9 cellular contexts compared by ENCODE assay signal in genomic region chr3:109685084-109686079, GRCh38.
DNase-seq lines count a peak whose midpoint lies in the region; ATAC-seq, FAIRE-seq and TF ChIP-seq lines count a peak whose summit lies in the region.
"Had no signal": no experiment of that assay in that cellular context is flagged by ENCODE, and none has a peak within 500 bp of the region (broad histone marks: within the 10 kb centered on the region; RNA-seq: fewer than 3 reads in every experiment).

No MANE protein-coding gene starts in this region.

- no peak overlapping the region for H2BK15ac ChIP-seq in mesenchymal stem cell (ENCODE audit: low read depth, poor library complexity, severe bottlenecking)

- H2BK5ac ChIP-seq in mesenchymal stem cell (ENCODE audit: low read depth, low read length, poor library complexity, severe bottlenecking): no peak overlapping the region

- H3K27ac Mint-ChIP-seq in T-cell: no peak overlapping the region

- no peak for FAIRE-seq in GM12892 (lab: Jason Lieb, UNC)
- FAIRE-seq: H1 had no signal

- H3K18ac ChIP-seq in mesenchymal stem cell (ENCODE audit: low read depth in 1 of 2, low read length in 2 of 2): no peak overlapping the region

- H3K27me3 ChIP-seq in mesenchymal stem cell (ENCODE audit: control insufficient read depth in 1 of 2, insufficient read depth in 1 of 2, low read length in 2 of 2): no peaks in the 10 kb centered on the region

- H3K4me3 ChIP-seq in choroid plexus epithelial cell (ENCODE audit: low read depth, low read length): peak overlapping the region; percentile 29
- H3K4me3 ChIP-seq in mesenchymal stem cell (ENCODE audit: insufficient read depth in 1 of 2, low read depth in 1 of 2, low read length in 2 of 2): peak overlapping the region in 1 of 2 experiments; percentile 55

- no peak overlapping the region for H3K4me2 ChIP-seq in mesenchymal stem cell (ENCODE audit: low read length, poor library complexity, severe bottlenecking)

- no peak for ATAC-seq in T-cell (replicated peaks in 1 of 4)
- no peak for ATAC-seq in HG03432 (IDR thresholded peaks at IDR 0.05; ENCODE audit: unreplicated experiment)

- no peaks in the 10 kb centered on the region for H3K9me3 ChIP-seq in mesenchymal stem cell (ENCODE audit: control insufficient read depth, low read length)

- peak overlapping the region; percentile 28 for H3K9ac ChIP-seq in mesenchymal stem cell (ENCODE audit: low read length)

- H3K36me3 Mint-ChIP-seq in T-cell: peaks cover 7% of the 10 kb centered on the region

- H4K8ac ChIP-seq in mesenchymal stem cell (ENCODE audit: low read length): no peak overlapping the region

- 59% methylated on average over 3 of the region's 5 CpGs for WGBS in mesenchymal stem cell

- POLR2A ChIA-PET in T-cell (lab: Charles Lee): no interaction called here

- H2BK120ac ChIP-seq in mesenchymal stem cell (ENCODE audit: low read depth, low read length): no peak overlapping the region

- DNase-seq in A172 (ENCODE audit: low spot score): peak; percentile 99
- peak in 65 of 76 experiments; percentile 0 to 85 (median 57) for DNase-seq in HUDEP-2 (lab: John Stamatoyannopoulos, UW; ENCODE audit: unreplicated experiment in 76 of 76)
- DNase-seq in choroid plexus epithelial cell (ENCODE audit: low read depth): peak; percentile 99
- peak; percentile 94 for DNase-seq in mesenchymal stem cell
- no peak for DNase-seq in GM12892 (ENCODE audit: insufficient read length)
- DNase-seq in GM19238 (ENCODE audit: insufficient read length, low spot score): no peak
- DNase-seq in T-cell: no peak

- H3K4me3 Mint-ChIP-seq in T-cell: no peak overlapping the region

- no peak overlapping the region for H3K4ac ChIP-seq in mesenchymal stem cell (ENCODE audit: low read depth in 1 of 2, low read length in 2 of 2)

- no peak for TF ChIP-seq CTCF in choroid plexus epithelial cell (conservative IDR thresholded peaks at IDR 0.05; ENCODE audit: low read depth, low read length)

- H3K14ac ChIP-seq in mesenchymal stem cell (ENCODE audit: low read length in 2 of 2): no peak overlapping the region

- peak overlapping the region; percentile 87 for H3K27ac ChIP-seq in mesenchymal stem cell (ENCODE audit: low read length, poor library complexity, severe bottlenecking)

- H3K23ac ChIP-seq in mesenchymal stem cell (ENCODE audit: low read length in 2 of 2): no peak overlapping the region

- peaks cover 2% of the 10 kb centered on the region for H3K4me1 ChIP-seq in mesenchymal stem cell (ENCODE audit: control insufficient read depth, insufficient read depth, low read depth, low read length)

- no peaks in the 10 kb centered on the region for H3K27me3 Mint-ChIP-seq in T-cell

- CTCF ChIA-PET in T-cell (lab: Charles Lee): interaction anchor here in 1 of 2 donors (0.6 kb wide), 1 partner anchor 332 kb away, joined by 4 read pairs; no protein-coding TSS in a partner anchor

- no peak overlapping the region for H2BK12ac ChIP-seq in mesenchymal stem cell (ENCODE audit: low read length in 2 of 2)

- H4K91ac ChIP-seq in mesenchymal stem cell (ENCODE audit: low read length): no peak overlapping the region

- peak overlapping the region; percentile 14 for H2AFZ ChIP-seq in mesenchymal stem cell (ENCODE audit: low read depth, low read length)

- H3K4me1 Mint-ChIP-seq in T-cell: no peaks in the 10 kb centered on the region

- peaks cover 0 to 3% (median 0%) of the 10 kb centered on the region in 3 donors for H3K9me3 Mint-ChIP-seq in T-cell

- H2AK5ac ChIP-seq in mesenchymal stem cell (ENCODE audit: low read length, severe bottlenecking): no peak overlapping the region

- no peaks in the 10 kb centered on the region for H3K36me3 ChIP-seq in mesenchymal stem cell (ENCODE audit: control insufficient read depth in 1 of 2, insufficient read depth in 2 of 2, low read depth in 1 of 2, low read length in 2 of 2)

- H3K79me1 ChIP-seq in mesenchymal stem cell (replicated peaks; ENCODE audit: low read length, poor library complexity, severe bottlenecking): no peaks in the 10 kb centered on the region

- no peak for TF ChIP-seq POLR2A in GM12892 (IDR thresholded peaks at IDR 0.05; ENCODE audit: low read depth, low read length)

Comparison
In these comparisons a context has a peak if more than half of its experiments do, and no peak if none do; other contexts are left out.
1. DNase-seq: peak in A172 (single experiment), HUDEP-2 (65 of 76), choroid plexus epithelial cell (single experiment) and mesenchymal stem cell (single experiment); none in GM12892 (single experiment), GM19238 (single experiment) and T-cell (0 of 34).